Comparison of ENCODE assay signal across 3 cellular contexts in the genomic region with DNA sequence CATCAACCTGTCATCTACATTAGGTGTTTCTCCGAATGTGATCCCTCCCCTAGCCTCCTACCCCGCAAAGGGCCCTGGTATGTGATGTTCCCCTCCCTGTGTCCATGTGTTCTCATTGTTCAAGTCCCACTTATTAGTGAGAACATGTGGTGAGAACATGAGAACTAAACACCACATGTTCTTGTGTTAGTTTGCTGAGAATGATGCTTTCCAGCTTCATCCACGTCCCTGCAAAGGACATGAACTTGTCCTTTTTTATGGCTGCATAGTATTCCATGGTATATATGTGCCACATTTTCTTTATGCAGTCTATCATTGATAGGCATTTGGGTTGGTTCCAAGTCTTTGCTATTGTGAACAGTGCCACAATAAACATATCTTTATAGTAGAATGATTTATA.
TF ChIP-seq lines count a peak whose summit lies in the region.

No MANE protein-coding gene starts in this region.

TF ChIP-seq in HEK293, 187 proteins besides CTCF, POLR2A, EP300 and RAD21:
- peak; percentile 63 for TF ChIP-seq ZNF146 (tag by site-specific recombination; IDR thresholded peaks at IDR 0.05)

TF ChIP-seq in K562, 482 proteins besides CTCF, POLR2A, EP300 and RAD21:
- TF ChIP-seq ZNF146 (CRISPR knock-in tag; IDR thresholded peaks at IDR 0.05; ENCODE audit: unreplicated experiment): peak; percentile 54

TF ChIP-seq in HepG2, 621 proteins besides CTCF, POLR2A, EP300 and RAD21:
- TF ChIP-seq, protein P1, sequence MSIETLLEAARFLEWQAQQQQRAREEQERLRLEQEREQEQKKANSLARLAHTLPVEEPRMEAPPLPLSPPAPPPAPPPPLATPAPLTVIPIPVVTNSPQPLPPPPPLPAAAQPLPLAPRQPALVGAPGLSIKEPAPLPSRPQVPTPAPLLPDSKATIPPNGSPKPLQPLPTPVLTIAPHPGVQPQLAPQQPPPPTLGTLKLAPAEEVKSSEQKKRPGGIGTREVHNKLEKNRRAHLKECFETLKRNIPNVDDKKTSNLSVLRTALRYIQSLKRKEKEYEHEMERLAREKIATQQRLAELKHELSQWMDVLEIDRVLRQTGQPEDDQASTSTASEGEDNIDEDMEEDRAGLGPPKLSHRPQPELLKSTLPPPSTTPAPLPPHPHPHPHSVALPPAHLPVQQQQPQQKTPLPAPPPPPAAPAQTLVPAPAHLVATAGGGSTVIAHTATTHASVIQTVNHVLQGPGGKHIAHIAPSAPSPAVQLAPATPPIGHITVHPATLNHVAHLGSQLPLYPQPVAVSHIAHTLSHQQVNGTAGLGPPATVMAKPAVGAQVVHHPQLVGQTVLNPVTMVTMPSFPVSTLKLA (IDR thresholded peaks at IDR 0.05): peak; percentile 19; the same call in 1 of the 2 replicates
